Comparison of ENCODE assay signal across 19 cellular contexts in the genomic region with DNA sequence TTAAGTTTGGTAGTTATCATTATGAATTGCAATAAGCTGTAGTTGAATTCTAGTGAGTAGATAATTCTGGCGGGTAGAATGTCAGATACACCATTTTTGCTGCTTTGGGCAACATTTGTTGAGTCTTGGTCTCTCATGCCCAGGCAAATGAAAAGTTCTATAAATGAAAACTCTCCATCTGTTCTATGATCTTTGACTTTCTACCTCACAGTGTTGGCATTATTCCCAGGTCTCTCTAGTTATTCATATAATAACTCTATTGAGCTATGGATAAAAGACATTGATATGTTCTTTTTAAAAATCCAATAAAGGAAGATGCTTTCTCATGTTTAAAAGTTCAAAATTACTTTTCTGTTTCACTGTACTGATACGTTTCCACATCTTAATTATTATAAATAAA.
A peak's percentile ranks its signal among the peaks of the same experiment; 100 is the strongest.
DNase-seq lines count a peak whose midpoint lies in the region; ATAC-seq lines count a peak whose summit lies in the region.
"Had no signal": no experiment of that assay in that cellular context is flagged by ENCODE, and none has a peak within 500 bp of the region (broad histone marks: within the 10 kb centered on the region; RNA-seq: fewer than 3 reads in every experiment).

No MANE protein-coding gene starts in this region.

- no peak overlapping the region for H3K4me3 Mint-ChIP-seq in activated CD4-positive, alpha-beta memory T cell treated with anti-CD3 and anti-CD28 coated beads for 36 hours
- H3K4me3 Mint-ChIP-seq: activated CD4-positive, alpha-beta T cell treated with anti-CD3 and anti-CD28 coated beads, Interleukin-2, amount 10 ng/mL, durations not matched to agents 24 days and 14 days; activated naive CD8-positive, alpha-beta T cell treated with anti-CD3 and anti-CD28 coated beads, Interleukin-2, amount 10 ng/mL, durations not matched to agents 7 days and 5 days; nephron progenitor cell had no signal

- no peak for ATAC-seq in HG03097 (IDR thresholded peaks at IDR 0.05; ENCODE audit: low FRiP score, unreplicated experiment)
- ATAC-seq: body of pancreas, mucosa of descending colon had no signal

- H3K36me3 Mint-ChIP-seq in activated CD4-positive, alpha-beta memory T cell treated with anti-CD3 and anti-CD28 coated beads for 36 hours, result no peaks in the 10 kb centered on the region
- H3K36me3 Mint-ChIP-seq: activated naive CD8-positive, alpha-beta T cell treated with anti-CD3 and anti-CD28 coated beads, Interleukin-2, amount 10 ng/mL, durations not matched to agents 7 days and 5 days had no signal

- CTCF ChIA-PET in activated CD4-positive, alpha-beta memory T cell treated with anti-CD3 and anti-CD28 coated beads for 36 hours (lab: Charles Lee), result no interaction called here

- POLR2A ChIA-PET in activated CD4-positive, alpha-beta memory T cell treated with anti-CD3 and anti-CD28 coated beads for 36 hours (lab: Charles Lee), result no interaction called here

- no peaks in the 10 kb centered on the region for H3K27me3 Mint-ChIP-seq in activated CD4-positive, alpha-beta memory T cell treated with anti-CD3 and anti-CD28 coated beads for 36 hours
- H3K27me3 Mint-ChIP-seq: activated CD4-positive, alpha-beta T cell treated with anti-CD3 and anti-CD28 coated beads, Interleukin-2, amount 10 ng/mL, durations not matched to agents 24 days and 14 days; activated naive CD8-positive, alpha-beta T cell treated with anti-CD3 and anti-CD28 coated beads, Interleukin-2, amount 10 ng/mL, durations not matched to agents 7 days and 5 days had no signal

- H3K9me3 Mint-ChIP-seq in activated CD4-positive, alpha-beta memory T cell treated with anti-CD3 and anti-CD28 coated beads for 36 hours, result peaks cover 2% of the 10 kb centered on the region
- H3K9me3 Mint-ChIP-seq: activated CD4-positive, alpha-beta T cell treated with anti-CD3 and anti-CD28 coated beads, Interleukin-2, amount 10 ng/mL, durations not matched to agents 24 days and 14 days; nephron progenitor cell had no signal

- intact Hi-C loops in activated CD4-positive, alpha-beta memory T cell treated with anti-CD3 and anti-CD28 coated beads for 36 hours (cut with micrococcal nuclease), result no loop called here

- no peak overlapping the region for H3K27ac Mint-ChIP-seq in activated CD4-positive, alpha-beta memory T cell treated with anti-CD3 and anti-CD28 coated beads for 36 hours
- H3K27ac Mint-ChIP-seq: activated CD4-positive, alpha-beta T cell treated with anti-CD3 and anti-CD28 coated beads, Interleukin-2, amount 10 ng/mL, durations not matched to agents 24 days and 14 days; activated naive CD8-positive, alpha-beta T cell treated with anti-CD3 and anti-CD28 coated beads, Interleukin-2, amount 10 ng/mL, durations not matched to agents 7 days and 5 days; nephron progenitor cell had no signal

- DNase-seq in DMS 273 treated with DMSO at 0.1 percent for 48 hours (lab: John Stamatoyannopoulos, UW), result peak; percentile 34
- DNase-seq in NCI-H1694 (lab: John Stamatoyannopoulos, UW), result peak; percentile 95
- DNase-seq in brain pericyte (ENCODE audit: low read depth, low spot score), result peak; percentile 10
- DNase-seq in fibroblast of the conjunctiva (ENCODE audit: low read depth), result peak; percentile 5
- no peak for DNase-seq in activated CD4-positive, alpha-beta T cell treated with anti-CD3 and anti-CD28 coated beads, Interleukin-2, amount 50 U/mL, for 4 hours
- DNase-seq in activated CD4-positive, alpha-beta memory T cell treated with anti-CD3 and anti-CD28 coated beads for 36 hours, result no peak
- no peak for DNase-seq in HPDE6-E6E7 (ENCODE audit: extremely low spot score)
- DNase-seq: activated CD4-positive, alpha-beta T cell treated with anti-CD3 and anti-CD28 coated beads, Interleukin-2, amount 10 ng/mL, durations not matched to agents 24 days and 14 days; activated naive CD8-positive, alpha-beta T cell treated with anti-CD3 and anti-CD28 coated beads, Interleukin-2, amount 10 ng/mL, durations not matched to agents 7 days and 5 days; body of pancreas; colonic mucosa; foreskin melanocyte; H7; islet precursor cell; KG1; mucosa of descending colon; NCI-H1930; nephron progenitor cell had no signal

- no peaks in the 10 kb centered on the region for H3K4me1 Mint-ChIP-seq in activated CD4-positive, alpha-beta memory T cell treated with anti-CD3 and anti-CD28 coated beads for 36 hours (ENCODE audit: low read depth)
- H3K4me1 Mint-ChIP-seq: activated CD4-positive, alpha-beta T cell treated with anti-CD3 and anti-CD28 coated beads, Interleukin-2, amount 10 ng/mL, durations not matched to agents 24 days and 14 days; activated naive CD8-positive, alpha-beta T cell treated with anti-CD3 and anti-CD28 coated beads, Interleukin-2, amount 10 ng/mL, durations not matched to agents 7 days and 5 days; nephron progenitor cell had no signal

Comparison
In these comparisons a context has a peak if more than half of its experiments do, and no peak if none do; other contexts are left out.
1. DNase-seq: peak in DMS 273 treated with DMSO at 0.1 percent for 48 hours (single experiment), NCI-H1694 (single experiment), brain pericyte (single experiment) and fibroblast of the conjunctiva (single experiment); none in activated CD4-positive, alpha-beta T cell treated with anti-CD3 and anti-CD28 coated beads, Interleukin-2, amount 50 U/mL, for 4 hours (0 of 2), activated CD4-positive, alpha-beta memory T cell treated with anti-CD3 and anti-CD28 coated beads for 36 hours (single experiment) and HPDE6-E6E7 (single experiment).